Comparison of ENCODE assay signal across 18 cellular contexts in the genomic region with DNA sequence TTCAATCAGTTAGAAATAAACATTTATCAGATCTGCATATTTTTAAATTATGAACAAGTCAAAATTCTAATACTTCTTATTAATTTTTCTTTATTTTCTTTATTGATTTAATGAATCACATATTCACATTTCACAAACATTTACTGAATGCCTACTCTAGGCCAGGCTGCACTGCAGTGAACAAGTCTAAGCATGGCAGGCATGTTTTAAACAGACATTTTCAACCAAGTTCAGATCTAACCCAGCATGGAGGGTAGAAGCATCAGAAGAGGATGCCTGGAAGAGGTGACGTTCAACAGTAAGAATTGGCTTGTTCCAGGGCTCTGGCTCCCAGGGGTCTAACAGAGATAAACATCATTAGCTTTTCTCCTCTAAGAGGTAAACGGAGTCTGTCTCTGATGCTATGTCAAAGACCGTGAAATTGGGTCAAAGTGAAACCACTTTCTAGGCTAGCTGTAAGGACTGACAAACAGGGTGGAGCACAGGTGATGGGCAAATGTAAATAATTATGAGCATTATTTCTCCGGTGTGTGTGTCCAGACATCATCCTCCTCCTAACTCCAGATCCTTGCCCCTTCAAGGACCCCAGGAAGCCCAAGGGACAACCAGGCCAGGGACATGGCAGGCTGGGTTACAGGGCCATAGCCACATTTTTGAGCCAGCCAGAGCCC. TPM values are rescaled to one million over a fixed set of nuclear protein-coding genes. Genes with fewer than 3 reads are reported as not detected.
DNase-seq lines count a peak whose midpoint lies in the region; ATAC-seq and TF ChIP-seq lines count a peak whose summit lies in the region.
"Had no signal": no experiment of that assay in that cellular context is flagged by ENCODE, and none has a peak within 500 bp of the region (broad histone marks: within the 10 kb centered on the region; RNA-seq: fewer than 3 reads in every experiment).

No MANE protein-coding gene starts in this region.

- intact Hi-C loops in activated CD8-positive, alpha-beta T cell treated with anti-CD3 and anti-CD28 coated beads for 36 hours (cut with micrococcal nuclease): loop anchor here (5.0 kb wide), 2 partner anchors 33 to 113 kb away; no protein-coding TSS in a partner anchor

- POLR2A ChIA-PET in activated CD8-positive, alpha-beta T cell treated with anti-CD3 and anti-CD28 coated beads for 36 hours (lab: Charles Lee): interaction anchor here (0.7 to 9.5 kb wide), 5 partner anchors 29 to 173 kb away, joined by 3 to 65 read pairs (median 4); a partner anchor contains a TSS

- H3K27me3 ChIP-seq in effector memory CD4-positive, alpha-beta T cell (replicated peaks; ENCODE audit: control insufficient read depth, insufficient read depth, low read length, poor library complexity, severe bottlenecking): no peaks in the 10 kb centered on the region
- no peaks in the 10 kb centered on the region for H3K27me3 ChIP-seq in gastroesophageal sphincter
- H3K27me3 ChIP-seq: breast epithelium had no signal

- no peaks in the 10 kb centered on the region for H3K9me3 ChIP-seq in effector memory CD4-positive, alpha-beta T cell (ENCODE audit: control insufficient read depth, low read length)
- peaks cover 0 to 4% (median 0%) of the 10 kb centered on the region in 3 donors for H3K9me3 ChIP-seq in gastroesophageal sphincter
- H3K9me3 ChIP-seq: breast epithelium had no signal

- H3K4me3 ChIP-seq in effector memory CD4-positive, alpha-beta T cell (ENCODE audit: insufficient read depth, low read depth, low read length, poor library complexity, severe bottlenecking): peak overlapping the region; percentile 26
- no peak overlapping the region for H3K4me3 ChIP-seq in gastroesophageal sphincter
- H3K4me3 ChIP-seq: breast epithelium had no signal

- H3K4me3 Mint-ChIP-seq in activated naive CD4-positive, alpha-beta T cell treated with anti-CD3 and anti-CD28 coated beads, Interleukin-2, amount 10 ng/mL, durations not matched to agents 7 days and 5 days: peak overlapping the region; percentile 63
- peak overlapping the region; percentile 72 for H3K4me3 Mint-ChIP-seq in activated CD8-positive, alpha-beta T cell treated with anti-CD3 and anti-CD28 coated beads for 36 hours
- H3K4me3 Mint-ChIP-seq in stimulated activated naive CD8-positive, alpha-beta T cell treated with anti-CD3 and anti-CD28 coated beads, Interleukin-15, amount 100 ng/mL, for 72 hours: peak overlapping the region; percentile 79 to 82
- H3K4me3 Mint-ChIP-seq: mesothelial cell of epicardium had no signal

- TF ChIP-seq POLR2A in gastroesophageal sphincter (IDR thresholded peaks at IDR 0.05): no peak

- peaks cover 62% of the 10 kb centered on the region for H3K36me3 Mint-ChIP-seq in activated naive CD4-positive, alpha-beta T cell treated with anti-CD3 and anti-CD28 coated beads, Interleukin-2, amount 10 ng/mL, durations not matched to agents 7 days and 5 days
- peaks cover 34% of the 10 kb centered on the region for H3K36me3 Mint-ChIP-seq in activated CD8-positive, alpha-beta T cell treated with anti-CD3 and anti-CD28 coated beads for 36 hours (ENCODE audit: low read depth)

- WGBS in gastroesophageal sphincter (ENCODE audit: low coverage in 1 of 2), 2 donors: 93 to 94% methylated on average over 3 to 4 of the region's 4 CpGs

- CTCF ChIA-PET in activated naive CD4-positive, alpha-beta T cell treated with anti-CD3 and anti-CD28 coated beads, Interleukin-2, amount 10 ng/mL, durations not matched to agents 7 days and 5 days (lab: Charles Lee): interaction anchor here (1.1 to 1.3 kb wide), 4 partner anchors 9 to 112 kb away, joined by 3 to 4 read pairs (median 3); no protein-coding TSS in a partner anchor
- CTCF ChIA-PET in activated CD8-positive, alpha-beta T cell treated with anti-CD3 and anti-CD28 coated beads for 36 hours (lab: Charles Lee): interaction anchor here (0.8 to 6.1 kb wide), 6 partner anchors 16 to 110 kb away, joined by 3 to 37 read pairs (median 4); a partner anchor contains a TSS

- H3K4me1 ChIP-seq in effector memory CD4-positive, alpha-beta T cell (ENCODE audit: control insufficient read depth, insufficient read depth, low read length, poor library complexity, severe bottlenecking): peaks cover 45% of the 10 kb centered on the region
- H3K4me1 ChIP-seq in gastroesophageal sphincter: no peaks in the 10 kb centered on the region
- H3K4me1 ChIP-seq: breast epithelium had no signal

- H3K36me3 ChIP-seq in effector memory CD4-positive, alpha-beta T cell (ENCODE audit: control insufficient read depth, insufficient read depth, low read length): peaks cover 7% of the 10 kb centered on the region
- peaks cover 0 to 11% of the 10 kb centered on the region in 2 donors for H3K36me3 ChIP-seq in gastroesophageal sphincter
- H3K36me3 ChIP-seq: breast epithelium, WERI-Rb-1 had no signal

- no peaks in the 10 kb centered on the region for H3K27me3 Mint-ChIP-seq in activated naive CD4-positive, alpha-beta T cell treated with anti-CD3 and anti-CD28 coated beads, Interleukin-2, amount 10 ng/mL, durations not matched to agents 7 days and 5 days
- no peaks in the 10 kb centered on the region for H3K27me3 Mint-ChIP-seq in activated CD8-positive, alpha-beta T cell treated with anti-CD3 and anti-CD28 coated beads for 36 hours
- no peaks in the 10 kb centered on the region for H3K27me3 Mint-ChIP-seq in stimulated activated naive CD8-positive, alpha-beta T cell treated with anti-CD3 and anti-CD28 coated beads, Interleukin-15, amount 100 ng/mL, for 72 hours

- no peak for DNase-seq in activated naive CD4-positive, alpha-beta T cell treated with anti-CD3 and anti-CD28 coated beads, Interleukin-2, amount 10 ng/mL, durations not matched to agents 7 days and 5 days
- DNase-seq in activated naive CD4-positive, alpha-beta T cell (lab: John Stamatoyannopoulos, UW): no peak
- peak; percentile 20 for DNase-seq in activated CD8-positive, alpha-beta T cell treated with anti-CD3 and anti-CD28 coated beads for 36 hours
- peak in 1 of 3 donors; percentile 10 for DNase-seq in effector memory CD4-positive, alpha-beta T cell
- peak in 1 of 2 donors; percentile 38 for DNase-seq in stimulated activated naive CD8-positive, alpha-beta T cell treated with anti-CD3 and anti-CD28 coated beads, Interleukin-15, amount 100 ng/mL, for 72 hours
- DNase-seq in NCI-H2227 (lab: John Stamatoyannopoulos, UW; ENCODE audit: unreplicated experiment): no peak
- no peak for DNase-seq in NCI-H1092 treated with DMSO at 0.1 percent for 48 hours (lab: John Stamatoyannopoulos, UW)
- DNase-seq: ACHN; activated effector memory CD4-positive, alpha-beta T cell treated with Interleukin-2 at 50 U/mL for 16 hours; head of caudate nucleus; NCI-H1048; NCI-H82; nucleus accumbens; WERI-Rb-1 had no signal

- H3K27ac Mint-ChIP-seq in activated naive CD4-positive, alpha-beta T cell treated with anti-CD3 and anti-CD28 coated beads, Interleukin-2, amount 10 ng/mL, durations not matched to agents 7 days and 5 days: peak overlapping the region; percentile 91
- H3K27ac Mint-ChIP-seq in activated CD8-positive, alpha-beta T cell treated with anti-CD3 and anti-CD28 coated beads for 36 hours: peak overlapping the region; percentile 95
- peak overlapping the region; percentile 96 for H3K27ac Mint-ChIP-seq in stimulated activated naive CD8-positive, alpha-beta T cell treated with anti-CD3 and anti-CD28 coated beads, Interleukin-15, amount 100 ng/mL, for 72 hours
- H3K27ac Mint-ChIP-seq: mesothelial cell of epicardium had no signal

- no peak for TF ChIP-seq EP300 in gastroesophageal sphincter (IDR thresholded peaks at IDR 0.05)

- TF ChIP-seq CTCF in activated CD8-positive, alpha-beta T cell treated with anti-CD3 and anti-CD28 coated beads for 36 hours (IDR thresholded peaks at IDR 0.05): no peak
- no peak for TF ChIP-seq CTCF in gastroesophageal sphincter (IDR thresholded peaks at IDR 0.05)

- H3K4me1 Mint-ChIP-seq in activated naive CD4-positive, alpha-beta T cell treated with anti-CD3 and anti-CD28 coated beads, Interleukin-2, amount 10 ng/mL, durations not matched to agents 7 days and 5 days: peaks cover 88% of the 10 kb centered on the region
- peaks cover 67% of the 10 kb centered on the region for H3K4me1 Mint-ChIP-seq in activated CD8-positive, alpha-beta T cell treated with anti-CD3 and anti-CD28 coated beads for 36 hours (ENCODE audit: low read depth)
- H3K4me1 Mint-ChIP-seq in stimulated activated naive CD8-positive, alpha-beta T cell treated with anti-CD3 and anti-CD28 coated beads, Interleukin-15, amount 100 ng/mL, for 72 hours: peaks cover 70% of the 10 kb centered on the region
- H3K4me1 Mint-ChIP-seq: mesothelial cell of epicardium had no signal

- peak; percentile 57 for ATAC-seq in activated CD8-positive, alpha-beta T cell treated with anti-CD3 and anti-CD28 coated beads for 36 hours
- ATAC-seq in stimulated activated naive CD8-positive, alpha-beta T cell treated with anti-CD3 and anti-CD28 coated beads, Interleukin-15, amount 100 ng/mL, for 72 hours: peak; percentile 57
- no peak for ATAC-seq in gastroesophageal sphincter
- ATAC-seq: HCT116 had no signal

- H3K27ac ChIP-seq in effector memory CD4-positive, alpha-beta T cell (ENCODE audit: insufficient read depth, low read length, poor library complexity, severe bottlenecking): peak overlapping the region; percentile 64
- H3K27ac ChIP-seq in gastroesophageal sphincter: no peak overlapping the region
- H3K27ac ChIP-seq: breast epithelium, WERI-Rb-1 had no signal

- peaks cover 7% of the 10 kb centered on the region for H3K9me3 Mint-ChIP-seq in activated naive CD4-positive, alpha-beta T cell treated with anti-CD3 and anti-CD28 coated beads, Interleukin-2, amount 10 ng/mL, durations not matched to agents 7 days and 5 days
- peaks cover 9% of the 10 kb centered on the region for H3K9me3 Mint-ChIP-seq in activated CD8-positive, alpha-beta T cell treated with anti-CD3 and anti-CD28 coated beads for 36 hours
- peaks cover 8 to 18% of the 10 kb centered on the region in 2 donors for H3K9me3 Mint-ChIP-seq in stimulated activated naive CD8-positive, alpha-beta T cell treated with anti-CD3 and anti-CD28 coated beads, Interleukin-15, amount 100 ng/mL, for 72 hours

RNA-seq across cellular contexts. Expression of a gene that starts 50.6 kb away (rescaled TPM):
- 10 to 100 TPM; 24.8 to 28.3 TPM for total RNA-seq in activated CD8-positive, alpha-beta T cell treated with anti-CD3 and anti-CD28 coated beads for 36 hours
- 10 to 100 TPM; 40.3 to 55.7 (median 46.0) TPM for total RNA-seq in gastroesophageal sphincter

RNA-seq across cellular contexts. Expression of a gene that starts 50.6 kb away (rescaled TPM):
- 10 to 100 TPM; 27.5 to 32.7 TPM for total RNA-seq in activated CD8-positive, alpha-beta T cell treated with anti-CD3 and anti-CD28 coated beads for 36 hours
- total RNA-seq in gastroesophageal sphincter: 10 to 100 TPM; 35.1 to 64.9 (median 42.3) TPM
